ENCODE assay signal across 8 cellular contexts in genomic region chr12:109092484-109093021, GRCh38. TPM values are rescaled to one million over a fixed set of nuclear protein-coding genes. Genes with fewer than 3 reads are reported as not detected.
DNase-seq lines count a peak whose midpoint lies in the region; TF ChIP-seq lines count a peak whose summit lies in the region.

No MANE protein-coding gene starts in this region.

- H3K27me3 ChIP-seq in OCI-LY3 (ENCODE audit: low read depth, low read length): no peaks in the 10 kb centered on the region
- no peaks in the 10 kb centered on the region for H3K27me3 ChIP-seq in endodermal cell (ENCODE audit: control insufficient read depth, insufficient read depth, low read length, poor library complexity, severe bottlenecking)
- no peaks in the 10 kb centered on the region for H3K27me3 ChIP-seq in prostate gland (replicated peaks; ENCODE audit: insufficient read depth)

- H3K9ac ChIP-seq in OCI-LY3 (ENCODE audit: low read length) (peak overlapping the region; percentile 86), endodermal cell (ENCODE audit: extremely low read depth, low read length, poor library complexity, severe bottlenecking) (no peak overlapping the region)

- H3K4me1 ChIP-seq in OCI-LY3 (ENCODE audit: low read length) (peaks cover 24% of the 10 kb centered on the region), endodermal cell (ENCODE audit: control insufficient read depth, insufficient read depth, low read length) (no peaks in the 10 kb centered on the region), prostate gland (replicated peaks) (no peaks in the 10 kb centered on the region)

- peak overlapping the region; percentile 47 for H3K4me3 Mint-ChIP-seq in endodermal cell

- peaks cover 13% of the 10 kb centered on the region for H3K27me3 Mint-ChIP-seq in endodermal cell (ENCODE audit: insufficient read depth)

- no peaks in the 10 kb centered on the region for H3K9me3 ChIP-seq in OCI-LY3 (ENCODE audit: insufficient read depth, low read length)
- H3K9me3 ChIP-seq in endodermal cell (ENCODE audit: control insufficient read depth, low read length): no peaks in the 10 kb centered on the region
- no peaks in the 10 kb centered on the region for H3K9me3 ChIP-seq in prostate gland

- in situ Hi-C loops in G401 (cut with HindIII; ENCODE audit: low sequenced_read_pairs): no loop called here

- H3K4me2 ChIP-seq in OCI-LY3 (ENCODE audit: low read length): peak overlapping the region; percentile 95

- TF ChIP-seq POLR2A in prostate gland (IDR thresholded peaks at IDR 0.05): no peak

- DNase-seq in GF-D8 (lab: John Stamatoyannopoulos, UW) (peak; percentile 29), endodermal cell (peak; percentile 38), prostate gland (ENCODE audit: low spot score) (no peak), SW 1271 (lab: John Stamatoyannopoulos, UW) (no peak), G401 (ENCODE audit: low spot score) (no peak), NCI-H1417 treated with DMSO at 0.1 percent for 48 hours (lab: John Stamatoyannopoulos, UW) (no peak), epidermal melanocyte (ENCODE audit: insufficient read length, low spot score) (no peak)

- 93 to 94% methylated on average over 4 to 6 of the region's 6 CpGs for WGBS in endodermal cell (ENCODE audit: insufficient coverage in 1 of 2, insufficient read length in 1 of 2), 2 experiments
- 48% methylated on average over 6 of the region's 6 CpGs for WGBS in prostate gland

- intact Hi-C loops in prostate gland (cut with DNase I): loop anchor here (5.0 to 10.0 kb wide), 3 partner anchors 288 to 530 kb away; partner anchors contain the start of genes ISCU and SART3

- H3K4me3 ChIP-seq in OCI-LY3 (ENCODE audit: low read length) (peak overlapping the region; percentile 86), endodermal cell (ENCODE audit: low read length) (peak overlapping the region; percentile 78), prostate gland (peak overlapping the region; percentile 43 to 46)

- H3K36me3 ChIP-seq in OCI-LY3 (replicated peaks; ENCODE audit: low read depth, low read length) (peaks cover 27% of the 10 kb centered on the region), endodermal cell (ENCODE audit: control insufficient read depth, insufficient read depth, low read length) (no peaks in the 10 kb centered on the region), prostate gland (no peaks in the 10 kb centered on the region)

- H3K9me3 Mint-ChIP-seq in endodermal cell: peaks cover 5% of the 10 kb centered on the region

- no peaks in the 10 kb centered on the region for H4K20me1 ChIP-seq in OCI-LY3 (ENCODE audit: insufficient read depth, low read length)

- H3K27ac Mint-ChIP-seq in endodermal cell: no peak overlapping the region

- peaks cover 29% of the 10 kb centered on the region for H3K36me3 Mint-ChIP-seq in endodermal cell (ENCODE audit: low read depth)

- H3K4me1 Mint-ChIP-seq in endodermal cell: no peaks in the 10 kb centered on the region

- TF ChIP-seq CTCF in OCI-LY3 (IDR thresholded peaks at IDR 0.05; ENCODE audit: low read depth, low read length): no peak
- no peak for TF ChIP-seq CTCF in endodermal cell (conservative IDR thresholded peaks at IDR 0.05)
- TF ChIP-seq CTCF in prostate gland (IDR thresholded peaks at IDR 0.05): no peak

- H2AFZ ChIP-seq in OCI-LY3 (ENCODE audit: low read depth, low read length): peak overlapping the region; percentile 70; the same call in 1 of the 2 replicates

- H3K79me2 ChIP-seq in OCI-LY3 (ENCODE audit: low read length): peaks cover 36% of the 10 kb centered on the region

- H3K27ac ChIP-seq in OCI-LY3 (ENCODE audit: low read length): peak overlapping the region; percentile 23; the same call in 1 of the 2 replicates
- H3K27ac ChIP-seq in endodermal cell (ENCODE audit: low read depth, low read length): no peak overlapping the region
- H3K27ac ChIP-seq in prostate gland: peak overlapping the region in 1 of 2 donors; percentile 55

RNA-seq across cellular contexts. Expression of gene ALKBH2, which starts 0.7 kb away (rescaled TPM):
- total RNA-seq in endodermal cell (10 to 100 TPM; 10.5 to 23.3 TPM), prostate gland (10 to 100 TPM; 16.6 to 26.2 TPM)
- 31.7 TPM for polyA plus RNA-seq in endodermal cell (2013, experiment 1 of 2)
- 23.8 TPM for polyA plus RNA-seq in endodermal cell (2013, experiment 2 of 2)
- 47.9 and 54.5 TPM in 2 replicates for total RNA-seq in G401 (2014; rRNA removed; shearing (Covaris generic))

RNA-seq across cellular contexts. Expression of gene UNG, which starts 4.8 kb away (rescaled TPM):
- total RNA-seq in endodermal cell (100 to 1,000 TPM; 104 to 114 TPM), prostate gland (10 to 100 TPM; 39.6 to 59.3 TPM)
- 67.7 TPM for polyA plus RNA-seq in endodermal cell (2013, experiment 1 of 2)
- 59.8 TPM for polyA plus RNA-seq in endodermal cell (2013, experiment 2 of 2)
- 73.7 and 94.8 TPM in 2 replicates for total RNA-seq in G401 (2014; rRNA removed; shearing (Covaris generic))

RNA-seq across cellular contexts. Expression of gene ACACB, which starts 23.8 kb away (rescaled TPM):
- total RNA-seq in endodermal cell: 10 to 100 TPM in 1 of 2 donors, 1 to 10 TPM in 1; 6.8 to 12.7 TPM
- 5.9 TPM for polyA plus RNA-seq in endodermal cell (2013, experiment 1 of 2)
- polyA plus RNA-seq in endodermal cell (2013, experiment 2 of 2): 7.0 TPM
- total RNA-seq in prostate gland: 10 to 100 TPM; 52.5 to 63.3 TPM
- 1.7 and 2.6 TPM in 2 replicates for total RNA-seq in G401 (2014; rRNA removed; shearing (Covaris generic))

RNA-seq across cellular contexts. Expression of gene USP30, which starts 40.2 kb away (rescaled TPM):
- total RNA-seq in endodermal cell: 10 to 100 TPM in 1 of 2 donors, 1 to 10 TPM in 1; 6.3 to 10.8 TPM
- polyA plus RNA-seq in endodermal cell (2013, experiment 1 of 2): 16.8 TPM
- polyA plus RNA-seq in endodermal cell (2013, experiment 2 of 2): 17.4 TPM
- total RNA-seq in prostate gland: 10 to 100 TPM; 18.0 to 30.1 TPM
- 20.5 and 21.6 TPM in 2 replicates for total RNA-seq in G401 (2014; rRNA removed; shearing (Covaris generic))

Comparison
In these comparisons a context has a peak if more than half of its experiments do, and no peak if none do; other contexts are left out.
1. DNase-seq: peak in GF-D8 (single experiment) and endodermal cell (single experiment); none in prostate gland (single experiment), SW 1271 (0 of 2), G401 (single experiment), NCI-H1417 treated with DMSO at 0.1 percent for 48 hours (single experiment) and epidermal melanocyte (single experiment).
2. Peak in every context shown above with its lines, with median percentiles within 50 percentile points of each other: H3K4me3 ChIP-seq.